Comparison of ENCODE assay signal across 8 cellular contexts in genomic region chr5:139342423-139342723, GRCh38. TPM values are rescaled to one million over a fixed set of nuclear protein-coding genes. Genes with fewer than 3 reads are reported as not detected.
DNase-seq lines count a peak whose midpoint lies in the region; ATAC-seq and TF ChIP-seq lines count a peak whose summit lies in the region.

No MANE protein-coding gene starts in this region.

- H3K4me1 ChIP-seq in colonic mucosa (peaks cover 10% of the 10 kb centered on the region), neuron (ENCODE audit: insufficient read depth, low read length) (peaks cover 22% of the 10 kb centered on the region)

- H3K36me3 ChIP-seq in MG63 (peaks cover 35% of the 10 kb centered on the region), colonic mucosa (no peaks in the 10 kb centered on the region), neuron (ENCODE audit: insufficient read depth, low read length) (peaks cover 16% of the 10 kb centered on the region)

- no peaks in the 10 kb centered on the region for H3K9me3 ChIP-seq in MG63
- no peaks in the 10 kb centered on the region for H3K9me3 ChIP-seq in colonic mucosa
- H3K9me3 ChIP-seq in neuron (ENCODE audit: low read length), result peaks cover 2% of the 10 kb centered on the region

- ATAC-seq in GM18505 (IDR thresholded peaks at IDR 0.05; ENCODE audit: unreplicated experiment), result no peak

- no peaks in the 10 kb centered on the region for H3K27me3 ChIP-seq in MG63
- H3K27me3 ChIP-seq in colonic mucosa, result no peaks in the 10 kb centered on the region
- no peaks in the 10 kb centered on the region for H3K27me3 ChIP-seq in neuron (ENCODE audit: insufficient read depth, low read length)

- TF ChIP-seq POLR2A in GM18505 (IDR thresholded peaks at IDR 0.05; ENCODE audit: borderline replicate concordance, extremely low read depth, insufficient read depth, insufficient read length) (no peak), erythroblast (IDR thresholded peaks at IDR 0.05; ENCODE audit: low read length) (no peak)

- no peak overlapping the region for H2AFZ ChIP-seq in neuron (ENCODE audit: low read depth, low read length)

- peak overlapping the region; percentile 84 for H3K27ac ChIP-seq in colonic mucosa

- peak; percentile 68 for DNase-seq in stimulated activated CD8-positive, alpha-beta memory T cell treated with anti-CD3 and anti-CD28 coated beads, Interleukin-12 subunit alpha, Interleukin-12 subunit beta, amount 100 ng/mL, for 1 hour (ENCODE audit: low read depth)
- DNase-seq in stimulated activated CD8-positive, alpha-beta memory T cell treated with anti-CD3 and anti-CD28 coated beads, Interleukin-4, amount 100 ng/mL, for 48 hours, result no peak
- DNase-seq in MG63 (no peak), colonic mucosa (no peak), erythroblast (lab: John Stamatoyannopoulos, UW) (no peak), globus pallidus (ENCODE audit: low spot score) (no peak)

- peak overlapping the region; percentile 96 for H3K4me3 ChIP-seq in MG63
- peak overlapping the region; percentile 57 for H3K4me3 ChIP-seq in colonic mucosa
- peak overlapping the region; percentile 86 for H3K4me3 ChIP-seq in neuron (ENCODE audit: low read length)

- H3K9ac ChIP-seq in colonic mucosa (ENCODE audit: low read depth in 2 of 2, low read length in 2 of 2), result peak overlapping the region; percentile 94 to 100

- no peak for TF ChIP-seq CTCF in colonic mucosa (IDR thresholded peaks at IDR 0.05)

- intact Hi-C loops in colonic mucosa (cut with DNase I), result loop anchor here (5.0 kb wide), 2 partner anchors 45 to 50 kb away; no protein-coding TSS in a partner anchor

RNA-seq across cellular contexts. Expression of gene PAIP2, which starts 0.7 kb away (rescaled TPM):
- total RNA-seq in MG63 (2014; rRNA removed; shearing (Covaris generic); ENCODE audit: low replicate concordance), result 80.6 and 119 TPM in 2 replicates
- 10 to 100 TPM; 39.4 to 49.7 TPM for total RNA-seq in colonic mucosa

RNA-seq across cellular contexts. Expression of gene SLC23A1, which starts 40.7 kb away (rescaled TPM):
- not detected in 2 replicates for total RNA-seq in MG63 (2014; rRNA removed; shearing (Covaris generic); ENCODE audit: low replicate concordance)
- total RNA-seq in colonic mucosa, result 1 to 10 TPM; 5.0 to 7.0 TPM

RNA-seq across cellular contexts. Expression of gene MZB1, which starts 47.3 kb away (rescaled TPM):
- total RNA-seq in MG63 (2014; rRNA removed; shearing (Covaris generic); ENCODE audit: low replicate concordance), result not detected in 2 replicates
- 10 to 100 TPM; 10.6 to 13.2 TPM for total RNA-seq in colonic mucosa

RNA-seq across cellular contexts. Expression of gene MATR3, which starts 48.8 kb away (rescaled TPM):
- 280 and 444 TPM in 2 replicates for total RNA-seq in MG63 (2014; rRNA removed; shearing (Covaris generic); ENCODE audit: low replicate concordance)
- 100 to 1,000 TPM; 105 to 128 TPM for total RNA-seq in colonic mucosa

RNA-seq across cellular contexts. Expression of gene PROB1, which starts 52.5 kb away (rescaled TPM):
- total RNA-seq in MG63 (2014; rRNA removed; shearing (Covaris generic); ENCODE audit: low replicate concordance), result 0.13 TPM in 1 of 2 replicates, not detected in the other
- under 1 TPM; 0.48 to 0.96 TPM for total RNA-seq in colonic mucosa

Comparison
In these comparisons a context has a peak if more than half of its experiments do, and no peak if none do; other contexts are left out.
1. RNA of gene MZB1, which starts 47.3 kb away (total RNA-seq): 10.6 to 13.2 TPM in colonic mucosa; not detected in MG63; every median in the first group is over 10 times any median in the second.
2. Peak in every context shown above with its lines, with median percentiles within 50 percentile points of each other: H3K4me3 ChIP-seq.